ENCODE assay signal across 28 cellular contexts in the genomic region with DNA sequence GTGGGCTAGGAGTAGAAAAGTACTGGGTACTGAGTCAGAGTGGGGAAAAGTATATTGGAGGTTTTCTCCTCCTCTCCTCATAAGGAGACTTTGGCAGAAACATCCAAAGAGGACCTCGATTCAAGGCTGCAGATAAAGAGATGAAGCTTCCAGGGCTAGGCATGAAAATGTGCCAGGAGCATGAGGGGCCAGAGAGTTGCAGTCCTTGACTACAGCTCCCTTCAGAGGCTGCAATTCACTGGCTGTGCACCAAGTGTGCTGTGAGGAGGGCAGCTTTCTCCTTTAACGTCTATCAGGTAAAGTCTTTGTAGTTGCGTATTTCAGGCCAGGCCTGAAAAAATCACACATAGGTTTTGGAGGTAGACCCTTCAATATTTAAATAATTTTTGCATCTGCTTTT.
"Had no signal": no experiment of that assay in that cellular context is flagged by ENCODE, and none has a peak within 500 bp of the region (broad histone marks: within the 10 kb centered on the region; RNA-seq: fewer than 3 reads in every experiment).

No MANE protein-coding gene starts in this region.

- H3K4me1 ChIP-seq: body of pancreas, spleen, testis had no signal

- DNase-seq: activated CD4-positive, alpha-beta memory T cell treated with anti-CD3 and anti-CD28 coated beads, Interleukin-2, amount 10 ng/mL, durations not matched to agents 7 days and 5 days; activated CD4-positive, alpha-beta T cell treated with anti-CD3 and anti-CD28 coated beads for 1 hour; activated CD4-positive, alpha-beta T cell treated with anti-CD3 and anti-CD28 coated beads, Interleukin-2, amount 10 ng/mL, durations not matched to agents 7 days and 5 days; activated CD8-positive, alpha-beta memory T cell treated with anti-CD3 and anti-CD28 coated beads, Interleukin-2, amount 50 U/mL, for 48 hours; activated gamma-delta T cell treated with Interleukin-2 at 50 U/mL for 16 hours; activated naive CD8-positive, alpha-beta T cell treated with anti-CD3 and anti-CD28 coated beads, Interleukin-2, amount 50 U/mL, for 24 hours; activated T-cell treated with anti-CD3 and anti-CD28 coated beads, Interleukin-2, amount 50 U/mL, for 24 hours; aorta; body of pancreas; effector memory CD4-positive, alpha-beta T cell; erythroblast; foreskin fibroblast; head of caudate nucleus; hippocampal formation; immature natural killer cell; kidney; left colon; mammary epithelial cell; midbrain; naive thymus-derived CD8-positive, alpha-beta T cell; right cardiac atrium; spleen; stimulated activated naive CD4-positive, alpha-beta T cell; T-helper 2 cell; testis; trophoblast cell had no signal

- FAIRE-seq: colon, kidney, urothelium cell line had no signal

- H3K27me3 ChIP-seq: body of pancreas, spleen, testis had no signal

- H3K4me3 ChIP-seq: body of pancreas, spleen, testis had no signal

- ATAC-seq: activated naive CD8-positive, alpha-beta T cell treated with anti-CD3 and anti-CD28 coated beads, Interleukin-2, amount 50 U/mL, for 24 hours; body of pancreas; left colon; naive thymus-derived CD8-positive, alpha-beta T cell; right cardiac atrium had no signal

- H3K27ac ChIP-seq: body of pancreas, spleen, testis had no signal

- H3K9me3 ChIP-seq: body of pancreas, spleen, testis had no signal

- H3K36me3 ChIP-seq: spleen had no signal
